In the genomic region with DNA sequence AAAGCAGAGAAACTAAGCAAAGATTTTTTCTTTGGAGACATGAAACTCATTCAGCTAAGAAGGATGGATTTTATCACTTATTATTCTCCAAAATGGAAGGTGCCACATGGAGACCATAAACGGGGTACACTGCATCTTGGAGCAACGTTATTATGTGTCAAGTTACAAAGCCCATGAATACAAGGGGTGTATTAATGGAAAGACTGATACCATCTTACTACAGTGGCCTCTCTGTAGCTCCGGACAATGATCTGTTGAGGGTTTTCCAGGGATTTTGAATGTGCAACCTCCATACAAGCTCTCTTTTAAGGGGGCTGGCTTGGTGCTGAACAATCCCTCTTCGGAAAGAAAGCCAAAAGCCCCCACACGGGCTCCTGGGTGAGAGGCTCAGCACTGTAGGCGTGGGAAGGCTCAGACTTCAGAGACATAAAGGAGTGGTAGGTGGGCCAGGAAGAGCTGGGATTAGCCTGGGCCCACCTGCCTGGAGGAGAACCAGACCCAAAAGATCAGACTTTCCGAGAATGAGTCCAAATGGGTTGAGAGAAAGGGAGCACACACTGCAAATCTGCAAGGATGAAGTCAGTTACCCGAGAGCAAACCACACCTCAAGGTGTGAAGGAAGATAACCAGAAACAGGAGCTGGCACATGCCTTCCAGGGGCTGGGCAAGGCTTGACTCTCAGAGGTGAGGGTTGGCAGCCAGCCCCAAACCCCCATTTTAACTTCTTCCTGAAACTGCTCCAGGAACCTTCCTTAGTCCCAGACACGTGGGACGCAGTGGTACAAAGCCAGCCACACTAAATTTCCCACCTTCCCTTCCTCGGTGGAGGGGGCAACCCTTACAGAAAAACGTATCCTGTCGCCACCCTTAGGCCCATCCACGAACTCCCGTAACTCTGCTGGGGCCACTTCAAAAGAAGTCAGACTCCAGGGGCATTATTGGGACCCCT, we compare ENCODE assay signal across 8 cellular contexts. TPM values are rescaled to one million over a fixed set of nuclear protein-coding genes. Genes with fewer than 3 reads are reported as not detected.
DNase-seq lines count a peak whose midpoint lies in the region; ATAC-seq and TF ChIP-seq lines count a peak whose summit lies in the region.

No MANE protein-coding gene starts in this region.

- peaks cover 6% of the 10 kb centered on the region for H3K9me3 Mint-ChIP-seq in activated CD8-positive, alpha-beta T cell treated with anti-CD3 and anti-CD28 coated beads for 36 hours

- H3K27ac Mint-ChIP-seq in activated CD8-positive, alpha-beta T cell treated with anti-CD3 and anti-CD28 coated beads for 36 hours, result peak overlapping the region; percentile 91

- H3K9me3 ChIP-seq in right atrium auricular region (peaks cover 0 to 4% of the 10 kb centered on the region in 2 donors), skeletal muscle satellite cell (replicated peaks; ENCODE audit: low read length) (no peaks in the 10 kb centered on the region)

- H3K4me2 ChIP-seq in skeletal muscle satellite cell (ENCODE audit: low read length), result peak overlapping the region; percentile 94

- no peak for ATAC-seq in activated CD8-positive, alpha-beta T cell treated with anti-CD3 and anti-CD28 coated beads for 36 hours
- ATAC-seq in HG02798 (IDR thresholded peaks at IDR 0.05; ENCODE audit: poor library complexity, unreplicated experiment), result no peak
- ATAC-seq in HG02981 (IDR thresholded peaks at IDR 0.05; ENCODE audit: unreplicated experiment), result no peak

- peak overlapping the region; percentile 86 to 95 for H3K4me3 ChIP-seq in right atrium auricular region
- peak overlapping the region; percentile 93 for H3K4me3 ChIP-seq in skeletal muscle satellite cell (ENCODE audit: low read length)

- H3K27me3 ChIP-seq in right atrium auricular region (no peaks in the 10 kb centered on the region), skeletal muscle satellite cell (ENCODE audit: control insufficient read depth, insufficient read depth, low read length) (no peaks in the 10 kb centered on the region)

- intact Hi-C loops in activated CD8-positive, alpha-beta T cell treated with anti-CD3 and anti-CD28 coated beads for 36 hours (cut with micrococcal nuclease), result no loop called here

- H3K27ac ChIP-seq in right atrium auricular region, result peak overlapping the region; percentile 89 to 96

- peak overlapping the region; percentile 96 for H3K4me3 Mint-ChIP-seq in activated CD8-positive, alpha-beta T cell treated with anti-CD3 and anti-CD28 coated beads for 36 hours

- DNase-seq in HT-29 (ENCODE audit: low spot score) (peak; percentile 83), right atrium auricular region (ENCODE audit: low spot score) (no peak), OCI-M2 (lab: John Stamatoyannopoulos, UW; ENCODE audit: unreplicated experiment) (no peak), NCI-H1105 (lab: John Stamatoyannopoulos, UW) (no peak)
- DNase-seq in activated CD8-positive, alpha-beta T cell treated with anti-CD3 and anti-CD28 coated beads for 36 hours, result peak; percentile 50

- POLR2A ChIA-PET in activated CD8-positive, alpha-beta T cell treated with anti-CD3 and anti-CD28 coated beads for 36 hours (lab: Charles Lee), result interaction anchor here (1.1 to 12.7 kb wide), 6 partner anchors 13 to 580 kb away, joined by 3 to 239 read pairs (median 3); a partner anchor contains a TSS

- H3K36me3 ChIP-seq in right atrium auricular region (no peaks in the 10 kb centered on the region), skeletal muscle satellite cell (ENCODE audit: insufficient read depth, low read length) (no peaks in the 10 kb centered on the region)

- H3K27me3 Mint-ChIP-seq in activated CD8-positive, alpha-beta T cell treated with anti-CD3 and anti-CD28 coated beads for 36 hours, result peaks cover 3% of the 10 kb centered on the region

- H3K9ac ChIP-seq in skeletal muscle satellite cell (ENCODE audit: low read depth, low read length), result peak overlapping the region; percentile 98

- no peak for TF ChIP-seq CTCF in activated CD8-positive, alpha-beta T cell treated with anti-CD3 and anti-CD28 coated beads for 36 hours (IDR thresholded peaks at IDR 0.05)
- TF ChIP-seq CTCF in right atrium auricular region (IDR thresholded peaks at IDR 0.05), result no peak

- CTCF ChIA-PET in activated CD8-positive, alpha-beta T cell treated with anti-CD3 and anti-CD28 coated beads for 36 hours (lab: Charles Lee), result interaction anchor here (0.6 to 7.2 kb wide), 5 partner anchors 13 to 412 kb away, joined by 3 to 70 read pairs (median 3); no protein-coding TSS in a partner anchor

- H3K4me1 ChIP-seq in right atrium auricular region (peaks cover 0 to 57% of the 10 kb centered on the region in 2 donors), skeletal muscle satellite cell (ENCODE audit: control insufficient read depth, insufficient read depth, low read length) (peaks cover 61% of the 10 kb centered on the region)

- peaks cover 89% of the 10 kb centered on the region for H3K4me1 Mint-ChIP-seq in activated CD8-positive, alpha-beta T cell treated with anti-CD3 and anti-CD28 coated beads for 36 hours (ENCODE audit: low read depth)

- peaks cover 21% of the 10 kb centered on the region for H3K36me3 Mint-ChIP-seq in activated CD8-positive, alpha-beta T cell treated with anti-CD3 and anti-CD28 coated beads for 36 hours (ENCODE audit: low read depth)

RNA-seq across cellular contexts. Expression of a gene that starts 1.5 kb away (rescaled TPM):
- 103 and 111 TPM in 2 replicates for total RNA-seq in HT-29 (2014; rRNA removed; shearing (Covaris generic))
- total RNA-seq in activated CD8-positive, alpha-beta T cell treated with anti-CD3 and anti-CD28 coated beads for 36 hours, result 10 to 100 TPM; 17.8 to 18.4 TPM
- 10 to 100 TPM; 28.5 to 41.1 TPM for total RNA-seq in right atrium auricular region
- total RNA-seq in skeletal muscle satellite cell (2012; rRNA removed), result 19.2 and 22.1 TPM in 2 replicates

RNA-seq across cellular contexts. Expression of a gene that starts 59.2 kb away (rescaled TPM):
- total RNA-seq in HT-29 (2014; rRNA removed; shearing (Covaris generic)), result 109 and 131 TPM in 2 replicates
- 10 to 100 TPM; 22.8 to 22.9 TPM for total RNA-seq in activated CD8-positive, alpha-beta T cell treated with anti-CD3 and anti-CD28 coated beads for 36 hours
- 10 to 100 TPM; 32.4 to 43.8 TPM for total RNA-seq in right atrium auricular region
- 20.5 and 30.2 TPM in 2 replicates for total RNA-seq in skeletal muscle satellite cell (2012; rRNA removed)

Comparison
In these comparisons a context has a peak if more than half of its experiments do, and no peak if none do; other contexts are left out.
1. DNase-seq: peak in HT-29 (single experiment) and activated CD8-positive, alpha-beta T cell treated with anti-CD3 and anti-CD28 coated beads for 36 hours (single experiment); none in right atrium auricular region (single experiment), OCI-M2 (single experiment) and NCI-H1105 (single experiment).